Comparison of ENCODE assay signal across 14 cellular contexts in genomic region chr10:100715445-100716385, GRCh38. TPM values are rescaled to one million over a fixed set of nuclear protein-coding genes. Genes with fewer than 3 reads are reported as not detected.
DNase-seq lines count a peak whose midpoint lies in the region; ATAC-seq and TF ChIP-seq lines count a peak whose summit lies in the region.
"Had no signal": no experiment of that assay in that cellular context is flagged by ENCODE, and none has a peak within 500 bp of the region (broad histone marks: within the 10 kb centered on the region; RNA-seq: fewer than 3 reads in every experiment).

No MANE protein-coding gene starts in this region.

- intact Hi-C loops in CD8-positive, alpha-beta T cell (cut with DNase I, micrococcal nuclease), result no loop called here

- H3K14ac ChIP-seq in neuronal stem cell (ENCODE audit: low read length), result no peak overlapping the region

- ATAC-seq in CD8-positive, alpha-beta T cell, result no peak
- ATAC-seq in esophagus mucosa, result no peak

- no peaks in the 10 kb centered on the region for H3K79me1 ChIP-seq in neuronal stem cell (ENCODE audit: low read depth, low read length)

- no peak overlapping the region for H2BK5ac ChIP-seq in neuronal stem cell (ENCODE audit: low read length)

- no peak for TF ChIP-seq CTCF in CD8-positive, alpha-beta T cell (IDR thresholded peaks at IDR 0.05)
- no peak for TF ChIP-seq CTCF in Peyer's patch (IDR thresholded peaks at IDR 0.05)

- H3K4me1 ChIP-seq in CD8-positive, alpha-beta T cell (ENCODE audit: insufficient read depth, low read length), result peaks cover 13% of the 10 kb centered on the region
- H3K4me1 ChIP-seq in Peyer's patch, result peaks cover 0 to 15% (median 2%) of the 10 kb centered on the region in 4 donors
- no peaks in the 10 kb centered on the region for H3K4me1 ChIP-seq in iPS DF 6.9 (ENCODE audit: control insufficient read depth, insufficient read depth, low read length)
- peaks cover 0 to 2% of the 10 kb centered on the region in 2 donors for H3K4me1 ChIP-seq in neuronal stem cell (ENCODE audit: control insufficient read depth in 2 of 2, insufficient read depth in 1 of 2, low read depth in 1 of 2, low read length in 2 of 2)
- H3K4me1 ChIP-seq: adrenal gland had no signal

- no peaks in the 10 kb centered on the region for H3K9me3 ChIP-seq in CD8-positive, alpha-beta T cell (ENCODE audit: low read length)
- H3K9me3 ChIP-seq in Peyer's patch, result no peaks in the 10 kb centered on the region
- H3K9me3 ChIP-seq in iPS DF 6.9 (ENCODE audit: control insufficient read depth, insufficient read depth, low read length), result no peaks in the 10 kb centered on the region
- H3K9me3 ChIP-seq in neuronal stem cell (replicated peaks in 1 of 2; ENCODE audit: control insufficient read depth in 2 of 2, insufficient read depth in 1 of 2, low read depth in 1 of 2, low read length in 2 of 2), result peaks cover 2% of the 10 kb centered on the region in 2 donors
- H3K9me3 ChIP-seq: adrenal gland had no signal

- no peak for DNase-seq in CD8-positive, alpha-beta T cell
- DNase-seq in Peyer's patch (no peak), iPS DF 6.9 (ENCODE audit: low read depth, low spot score) (no peak), neuronal stem cell (ENCODE audit: low spot score) (no peak), kidney glomerular epithelial cell (lab: John Stamatoyannopoulos, UW) (no peak), GM03348 (ENCODE audit: low spot score) (no peak)
- DNase-seq in stimulated activated naive CD4-positive, alpha-beta T cell (lab: John Stamatoyannopoulos, UW), result no peak
- DNase-seq: adrenal gland, mammary epithelial cell, NCI-H2171, RPMI8226 had no signal

- no peaks in the 10 kb centered on the region for H3K36me3 Mint-ChIP-seq in CD8-positive, alpha-beta T cell

- no peak overlapping the region for H3K27ac Mint-ChIP-seq in CD8-positive, alpha-beta T cell

- peak overlapping the region; percentile 62 for H3K4me3 Mint-ChIP-seq in CD8-positive, alpha-beta T cell

- WGBS in iPS DF 6.9 (ENCODE audit: insufficient coverage, insufficient read length), result no CpG with 5 or more reads among the region's 66 CpGs
- WGBS in neuronal stem cell (ENCODE audit: extremely low coverage in 2 of 2, insufficient read length in 2 of 2, insufficient replicate concordance in 1 of 2), 2 donors, result no CpG with 5 or more reads among the region's 66 CpGs

- CTCF ChIA-PET in CD8-positive, alpha-beta T cell (lab: Charles Lee), result no interaction called here

- H3K4ac ChIP-seq in neuronal stem cell (ENCODE audit: low read length), result no peak overlapping the region

- peaks cover 26% of the 10 kb centered on the region for H3K27me3 ChIP-seq in CD8-positive, alpha-beta T cell (ENCODE audit: insufficient read depth, low read length)
- H3K27me3 ChIP-seq in Peyer's patch (peaks cover 0 to 25% of the 10 kb centered on the region in 2 donors), iPS DF 6.9 (ENCODE audit: control insufficient read depth, insufficient read depth, low read length) (peaks cover 78% of the 10 kb centered on the region), neuronal stem cell (ENCODE audit: control insufficient read depth in 3 of 3, insufficient read depth in 3 of 3, low read depth in 1 of 3, low read length in 3 of 3) (peaks cover 30 to 99% (median 90%) of the 10 kb centered on the region in 3 experiments)

- peaks cover 18% of the 10 kb centered on the region for H3K4me1 Mint-ChIP-seq in CD8-positive, alpha-beta T cell (ENCODE audit: low read depth)

- no peak overlapping the region for H3K23ac ChIP-seq in neuronal stem cell (ENCODE audit: low read depth, low read length, poor library complexity)

- H3K18ac ChIP-seq in neuronal stem cell (ENCODE audit: low read length), result no peak overlapping the region

- POLR2A ChIA-PET in CD8-positive, alpha-beta T cell (lab: Charles Lee), result interaction anchor here (1.1 kb wide), 1 partner anchor 22 kb away, joined by 3 read pairs; no protein-coding TSS in a partner anchor

- H3K27ac ChIP-seq in CD8-positive, alpha-beta T cell (ENCODE audit: low read depth, low read length), result no peak overlapping the region
- no peak overlapping the region for H3K27ac ChIP-seq in Peyer's patch
- no peak overlapping the region for H3K27ac ChIP-seq in iPS DF 6.9 (ENCODE audit: low read length)
- no peak overlapping the region for H3K27ac ChIP-seq in neuronal stem cell (replicated peaks; ENCODE audit: low read length)
- H3K27ac ChIP-seq: adrenal gland, epithelial cell of prostate had no signal

- H2AFZ ChIP-seq in neuronal stem cell (ENCODE audit: low read length), result peak overlapping the region; percentile 85

- no peaks in the 10 kb centered on the region for H3K9me3 Mint-ChIP-seq in CD8-positive, alpha-beta T cell

- H4K91ac ChIP-seq in neuronal stem cell (ENCODE audit: low read depth, low read length, poor library complexity), result no peak overlapping the region

- H2BK15ac ChIP-seq in neuronal stem cell (ENCODE audit: low read length), result no peak overlapping the region

- no peak overlapping the region for H2AK5ac ChIP-seq in neuronal stem cell (ENCODE audit: low read depth, low read length)

- no peak overlapping the region for H4K8ac ChIP-seq in neuronal stem cell (ENCODE audit: low read depth, low read length)

- no peak overlapping the region for H3K9ac ChIP-seq in neuronal stem cell (ENCODE audit: low read depth, low read length, poor library complexity)

- H3K27me3 Mint-ChIP-seq in CD8-positive, alpha-beta T cell (ENCODE audit: low read depth), result peaks cover 79% of the 10 kb centered on the region

- no peak overlapping the region for H2BK12ac ChIP-seq in neuronal stem cell (ENCODE audit: low read length)

- TF ChIP-seq POLR2A in Peyer's patch (IDR thresholded peaks at IDR 0.05), result no peak

- peak overlapping the region; percentile 43 for H3K4me2 ChIP-seq in neuronal stem cell (ENCODE audit: insufficient read depth, low read length, poor library complexity, severe bottlenecking)

- H3K4me3 ChIP-seq in CD8-positive, alpha-beta T cell (ENCODE audit: low read depth, low read length), result no peak overlapping the region
- H3K4me3 ChIP-seq in Peyer's patch, result peak overlapping the region in 3 of 4 donors; percentile 6 to 37 (median 25)
- peak overlapping the region; percentile 45; the same call in 1 of the 2 replicates for H3K4me3 ChIP-seq in iPS DF 6.9 (ENCODE audit: low read length)
- peak overlapping the region; percentile 23 to 59 for H3K4me3 ChIP-seq in neuronal stem cell (ENCODE audit: low read length in 2 of 2)

- no peak overlapping the region for H2BK120ac ChIP-seq in neuronal stem cell (ENCODE audit: low read depth, low read length)

- H3K36me3 ChIP-seq in CD8-positive, alpha-beta T cell (ENCODE audit: insufficient read depth, low read length), result no peaks in the 10 kb centered on the region
- no peaks in the 10 kb centered on the region for H3K36me3 ChIP-seq in Peyer's patch
- H3K36me3 ChIP-seq in iPS DF 6.9 (ENCODE audit: control insufficient read depth, insufficient read depth, low read length), result no peaks in the 10 kb centered on the region
- H3K36me3 ChIP-seq in neuronal stem cell (replicated peaks in 1 of 2; ENCODE audit: control insufficient read depth in 2 of 2, insufficient read depth in 2 of 2, low read length in 2 of 2), result no peaks in the 10 kb centered on the region
- H3K36me3 ChIP-seq: adrenal gland had no signal

RNA-seq across cellular contexts. Expression of gene PAX2, which starts 29.7 kb away (rescaled TPM):
- not detected for total RNA-seq in CD8-positive, alpha-beta T cell
- total RNA-seq in Peyer's patch (not detected), esophagus mucosa (not detected)
- 0.17 TPM for polyA plus RNA-seq in neuronal stem cell (2013, experiment 1 of 2)
- polyA plus RNA-seq in neuronal stem cell (2013, experiment 2 of 2), result 0.25 TPM
- total RNA-seq: mammary epithelial cell, temporal lobe had no signal
- polyA plus RNA-seq: mammary epithelial cell had no signal
